ENCODE assay signal across 8 cellular contexts in genomic region chr3:151171145-151171544, GRCh38. TPM values are rescaled to one million over a fixed set of nuclear protein-coding genes. Genes with fewer than 3 reads are reported as not detected.
DNase-seq lines count a peak whose midpoint lies in the region; ATAC-seq lines count a peak whose summit lies in the region.

No MANE protein-coding gene starts in this region.

- peak overlapping the region; percentile 40 for H3K4me3 Mint-ChIP-seq in activated naive CD4-positive, alpha-beta T cell treated with anti-CD3 and anti-CD28 coated beads for 36 hours
- peak overlapping the region; percentile 40 for H3K4me3 Mint-ChIP-seq in activated CD4-positive, alpha-beta memory T cell treated with anti-CD3 and anti-CD28 coated beads for 36 hours
- H3K4me3 Mint-ChIP-seq in naive B cell: peak overlapping the region in 7 of 8 donors; percentile 19 to 80 (median 72)

- CTCF ChIA-PET in activated naive CD4-positive, alpha-beta T cell treated with anti-CD3 and anti-CD28 coated beads for 36 hours (lab: Charles Lee): interaction anchor here (0.7 to 8.0 kb wide), 10 partner anchors 12 to 113 kb away, joined by 3 to 191 read pairs (median 6); partner anchors contain the start of gene P2RY14
- CTCF ChIA-PET in activated CD4-positive, alpha-beta memory T cell treated with anti-CD3 and anti-CD28 coated beads for 36 hours (lab: Charles Lee): interaction anchor here (0.8 to 7.4 kb wide), 10 partner anchors 16 to 157 kb away, joined by 3 to 157 read pairs (median 6); partner anchors contain the start of genes GPR171, GPR87 and P2RY14

- POLR2A ChIA-PET in activated CD4-positive, alpha-beta memory T cell treated with anti-CD3 and anti-CD28 coated beads for 36 hours (lab: Charles Lee): interaction anchor here (0.8 to 1.9 kb wide), 10 partner anchors 16 to 467 kb away, joined by 3 to 9 read pairs (median 4); partner anchors contain the start of genes ERICH6 and GPR171

- H3K9me3 Mint-ChIP-seq in activated naive CD4-positive, alpha-beta T cell treated with anti-CD3 and anti-CD28 coated beads for 36 hours: no peaks in the 10 kb centered on the region
- H3K9me3 Mint-ChIP-seq in activated CD4-positive, alpha-beta memory T cell treated with anti-CD3 and anti-CD28 coated beads for 36 hours: no peaks in the 10 kb centered on the region
- no peaks in the 10 kb centered on the region for H3K9me3 Mint-ChIP-seq in naive B cell

- peaks cover 45% of the 10 kb centered on the region for H3K4me1 Mint-ChIP-seq in activated naive CD4-positive, alpha-beta T cell treated with anti-CD3 and anti-CD28 coated beads for 36 hours (ENCODE audit: low read depth)
- H3K4me1 Mint-ChIP-seq in activated CD4-positive, alpha-beta memory T cell treated with anti-CD3 and anti-CD28 coated beads for 36 hours (ENCODE audit: low read depth): peaks cover 47% of the 10 kb centered on the region
- H3K4me1 Mint-ChIP-seq in naive B cell: peaks cover 23 to 45% (median 31%) of the 10 kb centered on the region in 3 donors

- no peaks in the 10 kb centered on the region for H3K36me3 Mint-ChIP-seq in activated naive CD4-positive, alpha-beta T cell treated with anti-CD3 and anti-CD28 coated beads for 36 hours (ENCODE audit: low read depth)
- H3K36me3 Mint-ChIP-seq in activated CD4-positive, alpha-beta memory T cell treated with anti-CD3 and anti-CD28 coated beads for 36 hours: no peaks in the 10 kb centered on the region
- H3K36me3 Mint-ChIP-seq in naive B cell: no peaks in the 10 kb centered on the region

- no peaks in the 10 kb centered on the region for H3K27me3 Mint-ChIP-seq in activated naive CD4-positive, alpha-beta T cell treated with anti-CD3 and anti-CD28 coated beads for 36 hours (ENCODE audit: low read depth)
- peaks cover 2% of the 10 kb centered on the region for H3K27me3 Mint-ChIP-seq in activated CD4-positive, alpha-beta memory T cell treated with anti-CD3 and anti-CD28 coated beads for 36 hours
- no peaks in the 10 kb centered on the region for H3K27me3 Mint-ChIP-seq in naive B cell

- peak; percentile 71 for DNase-seq in activated naive CD4-positive, alpha-beta T cell treated with anti-CD3 and anti-CD28 coated beads for 36 hours
- no peak for DNase-seq in activated naive CD4-positive, alpha-beta T cell treated with anti-CD3 and anti-CD28 coated beads, Interleukin-2, amount 50 U/mL, for 16 hours
- peak; percentile 68 for DNase-seq in activated CD4-positive, alpha-beta memory T cell treated with anti-CD3 and anti-CD28 coated beads for 36 hours
- DNase-seq in naive B cell (peak; percentile 8), NCI-H524 treated with DMSO at 0.1 percent for 48 hours (lab: John Stamatoyannopoulos, UW) (no peak), NCI-H2196 (lab: John Stamatoyannopoulos, UW; ENCODE audit: unreplicated experiment) (no peak), DMS53 treated with DMSO at 0.1 percent for 48 hours (lab: John Stamatoyannopoulos, UW; ENCODE audit: unreplicated experiment) (no peak)

- H3K27ac Mint-ChIP-seq in activated naive CD4-positive, alpha-beta T cell treated with anti-CD3 and anti-CD28 coated beads for 36 hours: peak overlapping the region; percentile 80
- H3K27ac Mint-ChIP-seq in activated CD4-positive, alpha-beta memory T cell treated with anti-CD3 and anti-CD28 coated beads for 36 hours: peak overlapping the region; percentile 79
- H3K27ac Mint-ChIP-seq in naive B cell: peak overlapping the region; percentile 19 to 95 (median 82)

- intact Hi-C loops in activated naive CD4-positive, alpha-beta T cell treated with anti-CD3 and anti-CD28 coated beads for 36 hours (cut with micrococcal nuclease): loop anchor here (1.0 to 2.0 kb wide), 2 partner anchors 20 to 32 kb away; partner anchors contain the start of gene GPR171
- intact Hi-C loops in activated CD4-positive, alpha-beta memory T cell treated with anti-CD3 and anti-CD28 coated beads for 36 hours (cut with micrococcal nuclease): loop anchor here (1.0 kb wide), 4 partner anchors 12 to 134 kb away; no protein-coding TSS in a partner anchor

- ATAC-seq in HG03196 (IDR thresholded peaks at IDR 0.05; ENCODE audit: unreplicated experiment) (peak; percentile 76), naive B cell (ENCODE audit: low read depth in 2 of 2) (peak; percentile 12 to 19)

RNA-seq across cellular contexts. Expression of gene GPR171, which starts 31.9 kb away (rescaled TPM):
- total RNA-seq in activated naive CD4-positive, alpha-beta T cell treated with anti-CD3 and anti-CD28 coated beads for 36 hours: 10 to 100 TPM; 42.8 to 46.9 TPM
- total RNA-seq in activated CD4-positive, alpha-beta memory T cell treated with anti-CD3 and anti-CD28 coated beads for 36 hours: 10 to 100 TPM; 70.7 to 74.0 TPM
- 1 to 10 TPM in 4 of 6 donors, under 1 TPM in 2; 0.62 to 4.7 (median 1.7) TPM for polyA plus RNA-seq in naive B cell (ENCODE audit: low read depth in 6 of 6)

Comparison
In these comparisons a context has a peak if more than half of its experiments do, and no peak if none do; other contexts are left out.
1. DNase-seq: peak in activated naive CD4-positive, alpha-beta T cell treated with anti-CD3 and anti-CD28 coated beads for 36 hours (single experiment), activated CD4-positive, alpha-beta memory T cell treated with anti-CD3 and anti-CD28 coated beads for 36 hours (single experiment) and naive B cell (single experiment); none in activated naive CD4-positive, alpha-beta T cell treated with anti-CD3 and anti-CD28 coated beads, Interleukin-2, amount 50 U/mL, for 16 hours (single experiment), NCI-H524 treated with DMSO at 0.1 percent for 48 hours (single experiment), NCI-H2196 (single experiment) and DMS53 treated with DMSO at 0.1 percent for 48 hours (single experiment).
2. Peak in every context shown above with its lines, with median percentiles within 50 percentile points of each other: H3K27ac Mint-ChIP-seq and H3K4me3 Mint-ChIP-seq.